Comparison of ENCODE assay signal across 8 cellular contexts in genomic region chr12:93677195-93678064, GRCh38. TPM values are rescaled to one million over a fixed set of nuclear protein-coding genes. Genes with fewer than 3 reads are reported as not detected.
DNase-seq lines count a peak whose midpoint lies in the region; ATAC-seq and FAIRE-seq lines count a peak whose summit lies in the region.

TSS of gene CRADD (plus strand) at chr12:93677375.

- H3K9me3 ChIP-seq in endocrine pancreas (ENCODE audit: control insufficient read depth, low read length) (no peaks in the 10 kb centered on the region), mesenchymal stem cell (ENCODE audit: control insufficient read depth, low read length) (no peaks in the 10 kb centered on the region)

- peak within 1 kb of the TSS; percentile 83 for H3K4me2 ChIP-seq in mesenchymal stem cell (ENCODE audit: low read length, poor library complexity, severe bottlenecking)

- H2AFZ ChIP-seq in mesenchymal stem cell (ENCODE audit: low read depth, low read length), result peak within 1 kb of the TSS; percentile 94

- peak within 1 kb of the TSS in 1 of 2 experiments; percentile 73 for H2BK12ac ChIP-seq in mesenchymal stem cell (ENCODE audit: low read length in 2 of 2)

- peak within 1 kb of the TSS; percentile 81 for H2BK5ac ChIP-seq in mesenchymal stem cell (ENCODE audit: low read depth, low read length, poor library complexity, severe bottlenecking)

- CTCF ChIA-PET in activated CD8-positive, alpha-beta memory T cell treated with anti-CD3 and anti-CD28 coated beads, Interleukin-2, amount 10 ng/mL, durations not matched to agents 7 days and 5 days (lab: Charles Lee), result interaction anchor here (0.6 to 1.8 kb wide), 6 partner anchors 64 to 425 kb away, joined by 3 to 8 read pairs (median 3); no protein-coding TSS in a partner anchor

- peak within 1 kb of the TSS; percentile 100 for H3K27ac Mint-ChIP-seq in activated CD8-positive, alpha-beta memory T cell treated with anti-CD3 and anti-CD28 coated beads, Interleukin-2, amount 10 ng/mL, durations not matched to agents 7 days and 5 days

- H3K27me3 Mint-ChIP-seq in activated CD8-positive, alpha-beta memory T cell treated with anti-CD3 and anti-CD28 coated beads, Interleukin-2, amount 10 ng/mL, durations not matched to agents 7 days and 5 days, result peaks cover 12% of the 10 kb centered on the region

- DNase-seq in COR-L47 (lab: John Stamatoyannopoulos, UW) (peak; percentile 97), HTR-8/SVneo (ENCODE audit: insufficient read length, low spot score) (peak; percentile 66), NOMO-1 treated with dmso at 0.1 percent for 144 hours (lab: John Stamatoyannopoulos, UW; ENCODE audit: unreplicated experiment) (peak; percentile 96), mesenchymal stem cell (peak; percentile 98)
- DNase-seq in activated CD8-positive, alpha-beta memory T cell treated with anti-CD3 and anti-CD28 coated beads, Interleukin-2, amount 10 ng/mL, durations not matched to agents 7 days and 5 days, result peak; percentile 93
- DNase-seq in stimulated activated CD8-positive, alpha-beta memory T cell treated with anti-CD3 and anti-CD28 coated beads, Interleukin-12 subunit alpha, Interleukin-12 subunit beta, amount 100 ng/mL, for 4 hours (ENCODE audit: low read depth), result peak; percentile 69

- peak within 1 kb of the TSS; percentile 90 for H2BK15ac ChIP-seq in mesenchymal stem cell (ENCODE audit: low read depth, poor library complexity, severe bottlenecking)

- H4K8ac ChIP-seq in mesenchymal stem cell (ENCODE audit: low read length), result peak within 1 kb of the TSS; percentile 98

- H4K91ac ChIP-seq in mesenchymal stem cell (ENCODE audit: low read length), result peak within 1 kb of the TSS; percentile 88

- H3K4me3 ChIP-seq in endocrine pancreas (ENCODE audit: control insufficient read depth, insufficient read depth, low read length) (peak within 1 kb of the TSS; percentile 86), mesenchymal stem cell (ENCODE audit: insufficient read depth in 1 of 2, low read depth in 1 of 2, low read length in 2 of 2) (peak within 1 kb of the TSS; percentile 72 to 90)

- H2AK5ac ChIP-seq in mesenchymal stem cell (ENCODE audit: low read length, severe bottlenecking), result no peak within 1 kb of the TSS

- H3K4me3 Mint-ChIP-seq in activated CD8-positive, alpha-beta memory T cell treated with anti-CD3 and anti-CD28 coated beads, Interleukin-2, amount 10 ng/mL, durations not matched to agents 7 days and 5 days, result peak within 1 kb of the TSS; percentile 96

- H3K4me1 ChIP-seq in endocrine pancreas (ENCODE audit: control insufficient read depth, insufficient read depth, low read length) (peaks cover 12% of the 10 kb centered on the region), mesenchymal stem cell (ENCODE audit: control insufficient read depth, insufficient read depth, low read depth, low read length) (peaks cover 3% of the 10 kb centered on the region)

- H3K9ac ChIP-seq in endocrine pancreas (ENCODE audit: control insufficient read depth, insufficient read depth, low read length) (peak within 1 kb of the TSS; percentile 78), mesenchymal stem cell (ENCODE audit: low read length) (peak within 1 kb of the TSS; percentile 95)

- H3K36me3 Mint-ChIP-seq in activated CD8-positive, alpha-beta memory T cell treated with anti-CD3 and anti-CD28 coated beads, Interleukin-2, amount 10 ng/mL, durations not matched to agents 7 days and 5 days, result peaks cover 5% of the 10 kb centered on the region

- H3K36me3 ChIP-seq in endocrine pancreas (ENCODE audit: control insufficient read depth, insufficient read depth, low read length), result no peaks in the 10 kb centered on the region
- peaks cover 0 to 5% of the 10 kb centered on the region in 2 experiments for H3K36me3 ChIP-seq in mesenchymal stem cell (ENCODE audit: control insufficient read depth in 1 of 2, insufficient read depth in 2 of 2, low read depth in 1 of 2, low read length in 2 of 2)

- H3K23ac ChIP-seq in mesenchymal stem cell (ENCODE audit: low read length in 2 of 2), result peak within 1 kb of the TSS; percentile 7 to 91

- ATAC-seq in GM21367 (IDR thresholded peaks at IDR 0.05; ENCODE audit: unreplicated experiment), result peak; percentile 95
- peak; percentile 95 for ATAC-seq in activated CD8-positive, alpha-beta memory T cell treated with anti-CD3 and anti-CD28 coated beads, Interleukin-2, amount 10 ng/mL, durations not matched to agents 7 days and 5 days

- H3K9me3 Mint-ChIP-seq in activated CD8-positive, alpha-beta memory T cell treated with anti-CD3 and anti-CD28 coated beads, Interleukin-2, amount 10 ng/mL, durations not matched to agents 7 days and 5 days (ENCODE audit: low read depth), result no peaks in the 10 kb centered on the region

- H3K27ac ChIP-seq in mesenchymal stem cell (ENCODE audit: low read length, poor library complexity, severe bottlenecking), result peak within 1 kb of the TSS; percentile 96

- WGBS in mesenchymal stem cell, result under 1% methylated on average over 38 of the region's 41 CpGs

- FAIRE-seq in HTR-8/SVneo (lab: Jason Lieb, UNC), result peak; percentile 54

- H2BK120ac ChIP-seq in mesenchymal stem cell (ENCODE audit: low read depth, low read length), result peak within 1 kb of the TSS; percentile 80

- peaks cover 37% of the 10 kb centered on the region for H3K4me1 Mint-ChIP-seq in activated CD8-positive, alpha-beta memory T cell treated with anti-CD3 and anti-CD28 coated beads, Interleukin-2, amount 10 ng/mL, durations not matched to agents 7 days and 5 days

- peaks cover 1% of the 10 kb centered on the region for H3K79me1 ChIP-seq in mesenchymal stem cell (replicated peaks; ENCODE audit: low read length, poor library complexity, severe bottlenecking)

- H3K27me3 ChIP-seq in endocrine pancreas (ENCODE audit: control insufficient read depth, insufficient read depth, low read length), result no peaks in the 10 kb centered on the region
- no peaks in the 10 kb centered on the region for H3K27me3 ChIP-seq in mesenchymal stem cell (ENCODE audit: control insufficient read depth in 1 of 2, insufficient read depth in 1 of 2, low read length in 2 of 2)

- peak within 1 kb of the TSS in 1 of 2 experiments; percentile 85 for H3K14ac ChIP-seq in mesenchymal stem cell (ENCODE audit: low read length in 2 of 2)

- H3K4ac ChIP-seq in mesenchymal stem cell (ENCODE audit: low read depth in 1 of 2, low read length in 2 of 2), result peak within 1 kb of the TSS; percentile 88 to 96

- H3K18ac ChIP-seq in mesenchymal stem cell (ENCODE audit: low read depth in 1 of 2, low read length in 2 of 2), result peak within 1 kb of the TSS; percentile 93 to 98

RNA-seq across cellular contexts. Expression of gene CRADD, which starts in this region (rescaled TPM):
- 10 to 100 TPM; 10.8 to 13.1 TPM for total RNA-seq in activated CD8-positive, alpha-beta memory T cell treated with anti-CD3 and anti-CD28 coated beads, Interleukin-2, amount 10 ng/mL, durations not matched to agents 7 days and 5 days
- polyA plus RNA-seq in mesenchymal stem cell (2013, experiment 1 of 2), result 9.1 TPM
- 8.8 TPM for polyA plus RNA-seq in mesenchymal stem cell (2013, experiment 2 of 2)

Comparison
In these comparisons a context has a peak if more than half of its experiments do, and no peak if none do; other contexts are left out.
1. Peak in every context shown above with its lines: DNase-seq, ATAC-seq, H3K4me3 ChIP-seq and H3K27ac ChIP-seq.